In genomic region chr3:160084998-160085397, GRCh38 we compare ENCODE assay signal across 24 cellular contexts.
DNase-seq lines count a peak whose midpoint lies in the region; ATAC-seq, FAIRE-seq and TF ChIP-seq lines count a peak whose summit lies in the region.
"Had no signal": no experiment of that assay in that cellular context is flagged by ENCODE, and none has a peak within 500 bp of the region (broad histone marks: within the 10 kb centered on the region; RNA-seq: fewer than 3 reads in every experiment).

No MANE protein-coding gene starts in this region.

- H3K4me3 Mint-ChIP-seq in stimulated activated naive CD8-positive, alpha-beta T cell treated with anti-CD3 and anti-CD28 coated beads, Interleukin-15, amount 100 ng/mL, for 72 hours: no peak overlapping the region
- H3K4me3 Mint-ChIP-seq: CD4-positive, CD25-positive, alpha-beta regulatory T cell had no signal

- H3K27me3 Mint-ChIP-seq in stimulated activated naive CD8-positive, alpha-beta T cell treated with anti-CD3 and anti-CD28 coated beads, Interleukin-15, amount 100 ng/mL, for 72 hours: no peaks in the 10 kb centered on the region
- H3K27me3 Mint-ChIP-seq: CD4-positive, CD25-positive, alpha-beta regulatory T cell had no signal

- H3K4me1 Mint-ChIP-seq in stimulated activated naive CD8-positive, alpha-beta T cell treated with anti-CD3 and anti-CD28 coated beads, Interleukin-15, amount 100 ng/mL, for 72 hours: no peaks in the 10 kb centered on the region
- H3K4me1 Mint-ChIP-seq: CD4-positive, CD25-positive, alpha-beta regulatory T cell had no signal

- TF ChIP-seq CTCF in bronchial epithelial cell (IDR thresholded peaks at IDR 0.05; ENCODE audit: insufficient read depth, low read length, severe bottlenecking) (no peak), foreskin keratinocyte (conservative IDR thresholded peaks at IDR 0.05) (no peak)

- ATAC-seq in stimulated activated naive CD8-positive, alpha-beta T cell treated with anti-CD3 and anti-CD28 coated beads, Interleukin-15, amount 100 ng/mL, for 72 hours: peak; percentile 11
- ATAC-seq in stimulated activated naive CD8-positive, alpha-beta T cell treated with anti-CD3 and anti-CD28 coated beads, Interleukin-15, Interleukin-2, amounts not matched to agents 100 U/mL and 50 U/mL, for 24 hours: no peak
- ATAC-seq in foreskin keratinocyte: peak; percentile 86

- H3K27ac Mint-ChIP-seq in stimulated activated naive CD8-positive, alpha-beta T cell treated with anti-CD3 and anti-CD28 coated beads, Interleukin-15, amount 100 ng/mL, for 72 hours: no peak overlapping the region
- H3K27ac Mint-ChIP-seq: CD4-positive, CD25-positive, alpha-beta regulatory T cell had no signal

- FAIRE-seq in bronchial epithelial cell (lab: Jason Lieb, UNC) (peak; percentile 50), RCC 7860 (lab: Jason Lieb, UNC) (no peak)
- FAIRE-seq: D721Med, H1 had no signal

- H3K36me3 ChIP-seq in bronchial epithelial cell (ENCODE audit: control insufficient read depth, insufficient read depth, low read length): no peaks in the 10 kb centered on the region
- H3K36me3 ChIP-seq: BLaER1 had no signal

- H3K4me3 ChIP-seq in bronchial epithelial cell (ENCODE audit: low read depth, low read length): no peak overlapping the region
- H3K4me3 ChIP-seq: BLaER1 had no signal

- no peaks in the 10 kb centered on the region for H3K27me3 ChIP-seq in bronchial epithelial cell (ENCODE audit: control insufficient read depth, insufficient read depth, low read length)
- H3K27me3 ChIP-seq in foreskin keratinocyte: no peaks in the 10 kb centered on the region
- H3K27me3 ChIP-seq: BLaER1 had no signal

- H3K9me3 Mint-ChIP-seq in stimulated activated naive CD8-positive, alpha-beta T cell treated with anti-CD3 and anti-CD28 coated beads, Interleukin-15, amount 100 ng/mL, for 72 hours: peaks cover 33 to 57% of the 10 kb centered on the region in 2 donors

- H3K4me1 ChIP-seq in foreskin keratinocyte: no peaks in the 10 kb centered on the region
- H3K4me1 ChIP-seq: BLaER1 had no signal

- no peak for DNase-seq in stimulated activated naive CD8-positive, alpha-beta T cell treated with anti-CD3 and anti-CD28 coated beads, Interleukin-15, amount 100 ng/mL, for 72 hours
- DNase-seq in stimulated activated naive CD8-positive, alpha-beta T cell treated with anti-CD3 and anti-CD28 coated beads, Interleukin-15, Interleukin-2, amounts not matched to agents 100 U/mL and 50 U/mL, for 24 hours: no peak
- DNase-seq in bronchial epithelial cell (ENCODE audit: low read depth) (peak; percentile 84), foreskin keratinocyte (peak; percentile 46 to 77), NCI-H1105 (lab: John Stamatoyannopoulos, UW) (no peak), RCC 7860 (ENCODE audit: low spot score) (no peak), NCI-H2029 (lab: John Stamatoyannopoulos, UW) (no peak)
- DNase-seq: CD4-positive, CD25-positive, alpha-beta regulatory T cell; DMS79; GF-D8; HCEC 1CT; NCI-H1048; NCI-H1417 treated with DMSO at 0.1 percent for 48 hours; NCI-H187 treated with DMSO at 0.1 percent for 48 hours; NCI-H2107; NCI-H446 treated with DMSO at 0.1 percent for 48 hours; NCI-H526; NK-92 treated with Interleukin-12 subunit alpha and Interleukin-12 subunit beta, amount 100 ng/mL, for 24 hours; SK-N-SH; SW 1271 had no signal

- H3K27ac ChIP-seq in foreskin keratinocyte: no peak overlapping the region
- H3K27ac ChIP-seq: BLaER1, HL-60 had no signal

Comparison
In these comparisons a context has a peak if more than half of its experiments do, and no peak if none do; other contexts are left out.
1. DNase-seq: peak in bronchial epithelial cell (single experiment) and foreskin keratinocyte (2 of 2); none in stimulated activated naive CD8-positive, alpha-beta T cell treated with anti-CD3 and anti-CD28 coated beads, Interleukin-15, amount 100 ng/mL, for 72 hours (0 of 2), stimulated activated naive CD8-positive, alpha-beta T cell treated with anti-CD3 and anti-CD28 coated beads, Interleukin-15, Interleukin-2, amounts not matched to agents 100 U/mL and 50 U/mL, for 24 hours (single experiment), NCI-H1105 (single experiment), RCC 7860 (single experiment) and NCI-H2029 (single experiment).